ENCODE assay signal across 23 cellular contexts in the genomic region with DNA sequence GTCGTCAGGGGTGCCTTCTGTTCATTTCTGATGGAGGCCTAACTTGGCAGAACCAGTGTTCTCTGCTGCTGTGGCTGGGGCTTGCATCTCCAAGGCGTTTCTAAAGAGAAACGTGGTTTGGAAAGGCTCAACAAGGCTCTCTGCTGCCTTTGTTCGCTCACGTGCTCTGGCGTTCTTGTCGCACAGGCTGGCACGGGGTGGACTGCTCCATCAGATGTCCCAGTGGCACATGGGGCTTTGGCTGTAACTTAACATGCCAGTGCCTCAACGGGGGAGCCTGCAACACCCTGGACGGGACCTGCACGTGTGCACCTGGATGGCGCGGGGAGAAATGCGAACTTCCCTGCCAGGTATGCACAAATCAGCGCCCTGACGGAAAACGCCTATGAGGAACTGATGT.
"Had no signal": no experiment of that assay in that cellular context is flagged by ENCODE, and none has a peak within 500 bp of the region (broad histone marks: within the 10 kb centered on the region; RNA-seq: fewer than 3 reads in every experiment).

No MANE protein-coding gene starts in this region.

- H3K36me3 ChIP-seq: Peyer's patch had no signal

- H3K4me1 Mint-ChIP-seq: activated T-helper 17 cell treated with anti-CD3 and anti-CD28 coated beads, Interleukin-2, amount 50 U/mL, for 72 hours had no signal

- H3K27me3 Mint-ChIP-seq: activated B cell treated with CpG ODN at 0.5 μM for 24 hours had no signal

- H3K9me3 Mint-ChIP-seq: activated B cell treated with CpG ODN at 0.5 μM for 24 hours; activated CD4-positive, alpha-beta memory T cell treated with anti-CD3 and anti-CD28 coated beads for 36 hours; activated CD4-positive, alpha-beta T cell treated with anti-CD3 and anti-CD28 coated beads, Interleukin-2, amount 10 ng/mL, durations not matched to agents 7 days and 5 days; activated naive CD4-positive, alpha-beta T cell treated with anti-CD3 and anti-CD28 coated beads for 36 hours; activated T-helper 17 cell treated with anti-CD3 and anti-CD28 coated beads, Interleukin-2, amount 50 U/mL, for 72 hours had no signal

- DNase-seq: activated B cell treated with CpG ODN at 0.5 μM for 24 hours; activated CD4-positive, alpha-beta memory T cell treated with anti-CD3 and anti-CD28 coated beads for 36 hours; activated CD4-positive, alpha-beta T cell treated with anti-CD3 and anti-CD28 coated beads for 1 hour; activated CD4-positive, alpha-beta T cell treated with anti-CD3 and anti-CD28 coated beads, Interleukin-2, amount 10 ng/mL, durations not matched to agents 7 days and 5 days; activated CD8-positive, alpha-beta memory T cell treated with anti-CD3 and anti-CD28 coated beads for 24 hours; activated gamma-delta T cell; activated naive CD4-positive, alpha-beta T cell treated with anti-CD3 and anti-CD28 coated beads for 36 hours; activated T-cell treated with anti-CD3 and anti-CD28 coated beads, Interleukin-2, amount 50 U/mL, for 48 hours; central memory CD4-positive, alpha-beta T cell; NCI-H1417; NCI-H1930; NCI-H2171 treated with DMSO at 0.1 percent for 48 hours; NCI-H226; NCI-H526; NCI-H82; Peyer's patch; SHP77; T-helper 17 cell; T-helper 9 cell had no signal

- H3K4me3 Mint-ChIP-seq: activated B cell treated with CpG ODN at 0.5 μM for 24 hours; activated CD4-positive, alpha-beta memory T cell treated with anti-CD3 and anti-CD28 coated beads for 36 hours; activated CD4-positive, alpha-beta T cell treated with anti-CD3 and anti-CD28 coated beads, Interleukin-2, amount 10 ng/mL, durations not matched to agents 7 days and 5 days; activated naive CD4-positive, alpha-beta T cell treated with anti-CD3 and anti-CD28 coated beads for 36 hours; activated naive CD8-positive, alpha-beta T cell; activated T-helper 17 cell treated with anti-CD3 and anti-CD28 coated beads, Interleukin-2, amount 50 U/mL, for 72 hours; T-helper 17 cell had no signal

- H3K27ac Mint-ChIP-seq: activated B cell treated with CpG ODN at 0.5 μM for 24 hours; activated CD4-positive, alpha-beta memory T cell treated with anti-CD3 and anti-CD28 coated beads for 36 hours; activated CD4-positive, alpha-beta T cell treated with anti-CD3 and anti-CD28 coated beads, Interleukin-2, amount 10 ng/mL, durations not matched to agents 7 days and 5 days; activated naive CD4-positive, alpha-beta T cell treated with anti-CD3 and anti-CD28 coated beads for 36 hours; activated naive CD8-positive, alpha-beta T cell; activated T-helper 17 cell treated with anti-CD3 and anti-CD28 coated beads, Interleukin-2, amount 50 U/mL, for 72 hours; T-helper 17 cell had no signal

- H3K9me3 ChIP-seq: Peyer's patch had no signal

- H3K4me1 ChIP-seq: Peyer's patch had no signal

- H3K9ac ChIP-seq: KMS-11 had no signal

- H3K4me3 ChIP-seq: Peyer's patch had no signal

- H3K27ac ChIP-seq: KMS-11, Peyer's patch, RWPE1 had no signal

- ATAC-seq: activated T-helper 17 cell treated with anti-CD3 and anti-CD28 coated beads, Interleukin-2, amount 50 U/mL, for 72 hours; T-helper 17 cell had no signal

- H3K4me2 ChIP-seq: KMS-11 had no signal

- H3K36me3 Mint-ChIP-seq: activated CD4-positive, alpha-beta memory T cell treated with anti-CD3 and anti-CD28 coated beads for 36 hours; activated naive CD8-positive, alpha-beta T cell had no signal

- H3K27me3 ChIP-seq: Peyer's patch had no signal
